21 cellular contexts compared by ENCODE assay signal in the genomic region with DNA sequence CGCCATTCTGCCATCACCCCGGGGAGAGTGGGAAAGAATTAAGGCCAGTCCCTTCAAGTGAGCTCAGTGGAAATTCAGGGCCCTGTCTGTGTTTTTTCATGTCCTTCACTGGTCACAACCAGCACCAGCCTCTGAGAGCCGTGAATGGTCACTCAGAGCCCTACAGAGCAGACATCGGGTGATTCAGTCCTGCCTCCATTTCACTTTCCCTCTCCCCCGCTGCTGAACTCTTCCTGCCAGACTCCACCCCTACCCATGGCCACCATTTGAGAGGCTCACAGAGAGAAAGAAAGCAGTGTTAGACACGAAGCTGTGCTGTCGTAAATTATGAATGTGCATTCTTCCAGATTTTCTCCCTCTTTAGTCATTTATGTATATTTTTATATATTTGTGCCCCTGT. TPM values are rescaled to one million over a fixed set of nuclear protein-coding genes. Genes with fewer than 3 reads are reported as not detected.
DNase-seq lines count a peak whose midpoint lies in the region; ATAC-seq and TF ChIP-seq lines count a peak whose summit lies in the region.
"Had no signal": no experiment of that assay in that cellular context is flagged by ENCODE, and none has a peak within 500 bp of the region (broad histone marks: within the 10 kb centered on the region; RNA-seq: fewer than 3 reads in every experiment).

No MANE protein-coding gene starts in this region.

- H3K4me2 ChIP-seq in parathyroid adenoma (ENCODE audit: low read length), result no peak overlapping the region

- H3K36me3 ChIP-seq in parathyroid adenoma (ENCODE audit: control insufficient read depth, insufficient read depth, low read length) (no peaks in the 10 kb centered on the region), aorta (ENCODE audit: control insufficient read depth in 1 of 2, insufficient read depth in 2 of 2, low read length in 1 of 2) (no peaks in the 10 kb centered on the region)
- H3K36me3 ChIP-seq: thyroid gland had no signal

- intact Hi-C loops in aorta (cut with DNase I), result no loop called here

- peak overlapping the region; percentile 42 for H2AFZ ChIP-seq in parathyroid adenoma

- no peak overlapping the region for H3K4me3 ChIP-seq in parathyroid adenoma (ENCODE audit: low read depth, low read length)
- no peak overlapping the region for H3K4me3 ChIP-seq in aorta (ENCODE audit: low read length in 2 of 2)
- H3K4me3 ChIP-seq: thyroid gland had no signal

- ATAC-seq in GM18907 (IDR thresholded peaks at IDR 0.05; ENCODE audit: unreplicated experiment) (no peak), aorta (ENCODE audit: low FRiP score) (no peak)
- ATAC-seq: T-cell had no signal

- DNase-seq in GM03348 (ENCODE audit: low spot score) (peak; percentile 53), NCI-H69 (lab: John Stamatoyannopoulos, UW) (peak; percentile 1), globus pallidus (ENCODE audit: low spot score) (peak; percentile 0), OCI-M2 (lab: John Stamatoyannopoulos, UW; ENCODE audit: unreplicated experiment) (no peak), aorta (no peak), LoVo (ENCODE audit: low spot score) (no peak)
- DNase-seq: activated CD4-positive, alpha-beta T cell treated with anti-CD3 and anti-CD28 coated beads, Interleukin-2, amount 50 U/mL, for 4 hours; activated naive CD4-positive, alpha-beta T cell treated with anti-CD3 and anti-CD28 coated beads for 36 hours; activated T-cell treated with anti-CD3 and anti-CD28 coated beads for 4 hours; naive B cell; NCI-H2029; NCI-H446 treated with DMSO at 0.1 percent for 48 hours; NK-92 treated with Interleukin-12 subunit alpha and Interleukin-12 subunit beta, amount 100 ng/mL, for 24 hours; T-cell; thyroid gland had no signal

- no peak for TF ChIP-seq CTCF in parathyroid adenoma (IDR thresholded peaks at IDR 0.05)

- H3K27ac ChIP-seq in parathyroid adenoma (no peak overlapping the region), aorta (ENCODE audit: low read depth in 1 of 2, low read length in 2 of 2) (no peak overlapping the region)
- H3K27ac ChIP-seq: thyroid gland had no signal

- 25 to 32% methylated on average over 7 of the region's 7 CpGs for WGBS in aorta, 2 donors

- H3K27me3 ChIP-seq in parathyroid adenoma (ENCODE audit: control insufficient read depth, insufficient read depth, low read length) (no peaks in the 10 kb centered on the region), aorta (ENCODE audit: control insufficient read depth in 1 of 2, insufficient read depth in 2 of 2, low read length in 1 of 2) (no peaks in the 10 kb centered on the region)
- H3K27me3 ChIP-seq: thyroid gland had no signal

- no peaks in the 10 kb centered on the region for H3K4me1 ChIP-seq in parathyroid adenoma
- H3K4me1 ChIP-seq in aorta (ENCODE audit: control insufficient read depth in 1 of 2, insufficient read depth in 2 of 2, low read length in 2 of 2), result no peaks in the 10 kb centered on the region
- H3K4me1 ChIP-seq: thyroid gland had no signal

- no peaks in the 10 kb centered on the region for H3K79me2 ChIP-seq in parathyroid adenoma

- H3K9ac ChIP-seq in parathyroid adenoma, result no peak overlapping the region

- H3K9me3 ChIP-seq in parathyroid adenoma (ENCODE audit: control insufficient read depth, low read length), result no peaks in the 10 kb centered on the region
- no peaks in the 10 kb centered on the region for H3K9me3 ChIP-seq in aorta (ENCODE audit: control insufficient read depth, low read length)
- H3K9me3 ChIP-seq: thyroid gland had no signal

RNA-seq across cellular contexts. Expression of a gene that starts 5.4 kb away (rescaled TPM):
- total RNA-seq in aorta, result not detected
- not detected for polyA plus RNA-seq in aorta
- total RNA-seq: activated naive CD4-positive, alpha-beta T cell treated with anti-CD3 and anti-CD28 coated beads for 36 hours; endothelial cell of umbilical vein; frontal cortex; lower leg skin; T-cell; thyroid gland had no signal
- polyA plus RNA-seq: BJ, endothelial cell of umbilical vein had no signal

RNA-seq across cellular contexts. Expression of a gene that starts 13.3 kb away (rescaled TPM):
- not detected for total RNA-seq in aorta
- 10 to 100 TPM in 1 of 2 donors, under 1 TPM in 1; 0.05 to 11.8 TPM for polyA plus RNA-seq in aorta
- total RNA-seq: activated naive CD4-positive, alpha-beta T cell treated with anti-CD3 and anti-CD28 coated beads for 36 hours; endothelial cell of umbilical vein; frontal cortex; lower leg skin; thyroid gland had no signal
- polyA plus RNA-seq: endothelial cell of umbilical vein had no signal

RNA-seq across cellular contexts. Expression of a gene that starts 31.2 kb away (rescaled TPM):
- 1 to 10 TPM; 6.6 TPM for total RNA-seq in aorta
- polyA plus RNA-seq in aorta, result 1 to 10 TPM; 2.9 to 3.6 TPM

Comparison
In these comparisons a context has a peak if more than half of its experiments do, and no peak if none do; other contexts are left out.
1. DNase-seq: peak in GM03348 (single experiment), NCI-H69 (single experiment) and globus pallidus (single experiment); none in OCI-M2 (single experiment), aorta (0 of 2) and LoVo (single experiment).